30 cellular contexts compared by ENCODE assay signal in the genomic region with DNA sequence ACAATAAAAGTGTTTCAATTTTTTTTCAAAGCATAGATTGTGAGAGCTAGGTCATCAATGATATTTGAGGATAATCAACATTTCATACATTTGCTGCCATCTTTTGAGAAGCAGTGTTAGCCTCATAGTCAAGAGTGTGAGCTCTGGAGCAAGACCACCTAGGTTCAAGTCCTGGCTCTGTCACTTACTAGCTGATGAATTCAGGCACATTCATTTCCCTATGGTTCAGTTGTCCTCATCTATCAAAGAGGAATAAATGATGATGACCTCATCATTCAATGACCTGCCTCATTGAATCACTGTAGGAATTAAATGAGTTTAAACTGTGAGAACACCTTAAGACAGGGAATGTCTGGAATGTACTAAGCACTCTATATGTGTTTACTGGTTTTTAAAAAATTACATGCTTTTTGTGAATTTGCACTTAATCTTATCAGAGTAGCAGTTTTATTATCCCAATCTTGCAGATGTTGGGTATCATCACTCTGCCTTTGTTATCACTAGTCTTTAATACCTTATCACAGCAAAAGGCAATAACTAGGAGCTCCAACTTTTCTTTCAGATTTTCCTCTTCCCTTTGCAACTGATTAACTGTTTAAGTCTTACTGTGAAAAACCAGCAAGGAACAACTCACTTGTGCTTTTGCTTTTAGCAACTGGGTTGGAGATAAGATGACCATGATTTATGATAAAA. TPM values are rescaled to one million over a fixed set of nuclear protein-coding genes. Genes with fewer than 3 reads are reported as not detected.
"Had no signal": no experiment of that assay in that cellular context is flagged by ENCODE, and none has a peak within 500 bp of the region (broad histone marks: within the 10 kb centered on the region; RNA-seq: fewer than 3 reads in every experiment).

No MANE protein-coding gene starts in this region.

- H3K4me1 ChIP-seq: adrenal gland, body of pancreas, SJSA1 had no signal

- H3K4me1 Mint-ChIP-seq: activated CD4-positive, alpha-beta T cell treated with anti-CD3 and anti-CD28 coated beads for 36 hours; activated naive CD8-positive, alpha-beta T cell treated with anti-CD3 and anti-CD28 coated beads, Interleukin-2, amount 10 ng/mL, durations not matched to agents 7 days and 5 days; central memory CD8-positive, alpha-beta T cell; T-helper 17 cell had no signal

- H3K36me3 Mint-ChIP-seq: activated naive CD8-positive, alpha-beta T cell treated with anti-CD3 and anti-CD28 coated beads, Interleukin-2, amount 10 ng/mL, durations not matched to agents 7 days and 5 days had no signal

- H3K9me3 ChIP-seq: adrenal gland, body of pancreas, MG63, SJSA1 had no signal

- H3K27ac Mint-ChIP-seq: activated CD4-positive, alpha-beta T cell treated with anti-CD3 and anti-CD28 coated beads for 36 hours; activated CD8-positive, alpha-beta T cell treated with anti-CD3 and anti-CD28 coated beads for 36 hours; activated naive CD8-positive, alpha-beta T cell treated with anti-CD3 and anti-CD28 coated beads, Interleukin-2, amount 10 ng/mL, durations not matched to agents 7 days and 5 days; T-helper 17 cell had no signal

- H3K36me3 ChIP-seq: adrenal gland, MG63, SJSA1, WERI-Rb-1 had no signal

- ATAC-seq: activated CD4-positive, alpha-beta T cell treated with anti-CD3 and anti-CD28 coated beads for 36 hours; activated CD8-positive, alpha-beta T cell treated with anti-CD3 and anti-CD28 coated beads for 36 hours; body of pancreas; Panc1; Right ventricle myocardium inferior; T-helper 17 cell had no signal

- H3K27me3 ChIP-seq: adrenal gland, body of pancreas, SJSA1 had no signal

- DNase-seq: activated CD4-positive, alpha-beta T cell treated with anti-CD3 and anti-CD28 coated beads for 36 hours; activated CD8-positive, alpha-beta memory T cell treated with anti-CD3 and anti-CD28 coated beads, Interleukin-2, amount 50 U/mL, for 48 hours; activated CD8-positive, alpha-beta T cell treated with anti-CD3 and anti-CD28 coated beads for 36 hours; activated naive CD4-positive, alpha-beta T cell treated with anti-CD3 and anti-CD28 coated beads, Interleukin-2, amount 50 U/mL, for 16 hours; activated naive CD8-positive, alpha-beta T cell treated with anti-CD3 and anti-CD28 coated beads, Interleukin-2, amount 10 ng/mL, durations not matched to agents 7 days and 5 days; activated T-cell treated with anti-CD3 and anti-CD28 coated beads, Interleukin-2, amount 50 U/mL, for 1 hour; adrenal gland; aorta; body of pancreas; MG63; MV-4-11; NCI-H1092 treated with DMSO at 0.1 percent for 48 hours; NCI-H1417 treated with DMSO at 0.1 percent for 48 hours; NCI-H1694; NCI-H2029; NCI-H2107; NCI-H2171 treated with DMSO at 0.1 percent for 48 hours; NCI-H226; NCI-H510A; NCI-H526 treated with DMSO at 0.1 percent for 48 hours; NCI-H82; RPMI8226; T-helper 17 cell; T-helper 9 cell; WERI-Rb-1 had no signal

- H3K4me3 Mint-ChIP-seq: activated CD4-positive, alpha-beta T cell treated with anti-CD3 and anti-CD28 coated beads for 36 hours; activated CD8-positive, alpha-beta T cell treated with anti-CD3 and anti-CD28 coated beads for 36 hours; activated naive CD8-positive, alpha-beta T cell treated with anti-CD3 and anti-CD28 coated beads, Interleukin-2, amount 10 ng/mL, durations not matched to agents 7 days and 5 days; central memory CD8-positive, alpha-beta T cell; T-helper 17 cell had no signal

- H3K9me3 Mint-ChIP-seq: activated CD8-positive, alpha-beta T cell treated with anti-CD3 and anti-CD28 coated beads for 36 hours; activated naive CD8-positive, alpha-beta T cell treated with anti-CD3 and anti-CD28 coated beads, Interleukin-2, amount 10 ng/mL, durations not matched to agents 7 days and 5 days had no signal

- H3K27ac ChIP-seq: adrenal gland, body of pancreas, SJSA1, WERI-Rb-1 had no signal

- H3K4me3 ChIP-seq: adrenal gland, body of pancreas, SJSA1 had no signal

RNA-seq across cellular contexts. Expression of a gene that starts 47.4 kb away (rescaled TPM):
- total RNA-seq: activated CD4-positive, alpha-beta T cell treated with anti-CD3 and anti-CD28 coated beads for 36 hours; activated CD8-positive, alpha-beta T cell treated with anti-CD3 and anti-CD28 coated beads for 36 hours; activated naive CD8-positive, alpha-beta T cell treated with anti-CD3 and anti-CD28 coated beads, Interleukin-2, amount 10 ng/mL, durations not matched to agents 7 days and 5 days; aorta; OCI-LY7; SJSA1; T-helper 17 cell had no signal
